15 cellular contexts compared by ENCODE assay signal in genomic region chr9:96140401-96141180, GRCh38.
DNase-seq lines count a peak whose midpoint lies in the region; ATAC-seq and TF ChIP-seq lines count a peak whose summit lies in the region.
"Had no signal": no experiment of that assay in that cellular context is flagged by ENCODE, and none has a peak within 500 bp of the region (broad histone marks: within the 10 kb centered on the region; RNA-seq: fewer than 3 reads in every experiment).

No MANE protein-coding gene starts in this region.

- H3K36me3 Mint-ChIP-seq in glutamatergic neuron (ENCODE audit: unreplicated experiment): no peaks in the 10 kb centered on the region
- H3K36me3 Mint-ChIP-seq in CD4-positive, alpha-beta T cell (ENCODE audit: low read depth): no peaks in the 10 kb centered on the region
- H3K36me3 Mint-ChIP-seq: CD4-positive, alpha-beta memory T cell had no signal

- H3K9me3 ChIP-seq in GM23248 (ENCODE audit: low read depth) (no peaks in the 10 kb centered on the region), SJSA1 (replicated peaks) (no peaks in the 10 kb centered on the region), smooth muscle cell (replicated peaks; ENCODE audit: low read depth) (no peaks in the 10 kb centered on the region)
- no peaks in the 10 kb centered on the region for H3K9me3 ChIP-seq in CD4-positive, alpha-beta T cell (ENCODE audit: control insufficient read depth, low read length)
- H3K9me3 ChIP-seq: thoracic aorta had no signal

- H3K36me3 ChIP-seq in GM23248 (ENCODE audit: low read depth) (no peaks in the 10 kb centered on the region), SJSA1 (no peaks in the 10 kb centered on the region), smooth muscle cell (ENCODE audit: low read depth) (no peaks in the 10 kb centered on the region)
- H3K36me3 ChIP-seq: left ventricle myocardium inferior, thoracic aorta had no signal

- CTCF ChIA-PET in CD4-positive, alpha-beta T cell (lab: Charles Lee): no interaction called here

- TF ChIP-seq CTCF in glutamatergic neuron (IDR thresholded peaks at IDR 0.05; ENCODE audit: partially characterized antibody, unreplicated experiment): no peak
- no peak for TF ChIP-seq CTCF in smooth muscle cell (IDR thresholded peaks at IDR 0.05; ENCODE audit: borderline replicate concordance, insufficient read depth, poor library complexity, severe bottlenecking)
- no peak for TF ChIP-seq CTCF in CD4-positive, alpha-beta T cell (IDR thresholded peaks at IDR 0.05)

- WGBS in GM23248 (ENCODE audit: low coverage in 1 of 2, low lambda C conversion rate in 2 of 2, missing lambda C conversion rate in 2 of 2), 2 experiments: 23 to 24% methylated on average over 30 of the region's 30 CpGs
- 62% methylated on average over 30 of the region's 30 CpGs for WGBS in smooth muscle cell (ENCODE audit: low lambda C conversion rate)

- H3K9ac ChIP-seq in GM23248 (no peak overlapping the region), smooth muscle cell (ENCODE audit: low read depth) (no peak overlapping the region)
- H3K9ac ChIP-seq: parathyroid adenoma had no signal

- peaks cover 9% of the 10 kb centered on the region; the same call in 1 of the 2 replicates for H3K27me3 ChIP-seq in GM23248 (replicated peaks; ENCODE audit: insufficient read depth)
- H3K27me3 ChIP-seq in SJSA1 (replicated peaks): no peaks in the 10 kb centered on the region
- no peaks in the 10 kb centered on the region for H3K27me3 ChIP-seq in smooth muscle cell (ENCODE audit: low read depth)
- no peaks in the 10 kb centered on the region for H3K27me3 ChIP-seq in CD4-positive, alpha-beta T cell (ENCODE audit: control insufficient read depth, insufficient read depth, low read length)

- peak; percentile 19 for DNase-seq in GM23248
- peak; percentile 72 to 77 for DNase-seq in SJSA1 (ENCODE audit: low read depth in 1 of 2, low spot score in 2 of 2)
- DNase-seq in glutamatergic neuron: peak; percentile 34
- no peak for DNase-seq in smooth muscle cell (lab: John Stamatoyannopoulos, UW; ENCODE audit: unreplicated experiment)
- no peak for DNase-seq in activated CD4-positive, CD25-positive, alpha-beta regulatory T cell treated with anti-CD3 and anti-CD28 coated beads, Interleukin-2, amount 50 U/mL, for 72 hours
- no peak for DNase-seq in NOMO-1 (lab: John Stamatoyannopoulos, UW; ENCODE audit: unreplicated experiment in 2 of 2)
- no peak for DNase-seq in CD4-positive, alpha-beta T cell
- DNase-seq: CD4-positive, alpha-beta memory T cell; foreskin keratinocyte; left ventricle myocardium inferior; NCI-H2107 had no signal

- POLR2A ChIA-PET in CD4-positive, alpha-beta T cell (lab: Charles Lee): no interaction called here

- H3K4me3 ChIP-seq in GM23248: no peak overlapping the region
- no peak overlapping the region for H3K4me3 ChIP-seq in SJSA1
- no peak overlapping the region for H3K4me3 ChIP-seq in smooth muscle cell
- H3K4me3 ChIP-seq: left ventricle myocardium inferior had no signal

- intact Hi-C loops in CD4-positive, alpha-beta T cell (cut with DNase I, micrococcal nuclease): no loop called here

- H3K9me2 ChIP-seq in GM23248 (ENCODE audit: insufficient read depth): no peaks in the 10 kb centered on the region

- H4K20me1 ChIP-seq in GM23248 (ENCODE audit: insufficient read depth) (no peaks in the 10 kb centered on the region), smooth muscle cell (ENCODE audit: low read depth) (no peaks in the 10 kb centered on the region)

- H3K4me1 ChIP-seq in GM23248 (ENCODE audit: insufficient read depth): peaks cover 32% of the 10 kb centered on the region
- H3K4me1 ChIP-seq in SJSA1 (replicated peaks): peaks cover 63% of the 10 kb centered on the region
- peaks cover 11% of the 10 kb centered on the region for H3K4me1 ChIP-seq in smooth muscle cell (ENCODE audit: low read depth)
- H3K4me1 ChIP-seq: foreskin keratinocyte, left ventricle myocardium inferior had no signal

- H3K27ac Mint-ChIP-seq in glutamatergic neuron (ENCODE audit: unreplicated experiment): peak overlapping the region; percentile 93
- H3K27ac Mint-ChIP-seq in CD4-positive, alpha-beta T cell: no peak overlapping the region
- H3K27ac Mint-ChIP-seq: CD4-positive, alpha-beta memory T cell had no signal

- peaks cover 4% of the 10 kb centered on the region for H3K27me3 Mint-ChIP-seq in glutamatergic neuron (ENCODE audit: unreplicated experiment)
- peaks cover 15% of the 10 kb centered on the region for H3K27me3 Mint-ChIP-seq in CD4-positive, alpha-beta T cell

- H3K4me2 ChIP-seq in GM23248 (ENCODE audit: unreplicated experiment) (peak overlapping the region; percentile 38), smooth muscle cell (peak overlapping the region; percentile 63)

- peaks cover 34% of the 10 kb centered on the region for H3K4me1 Mint-ChIP-seq in glutamatergic neuron (ENCODE audit: low read depth, unreplicated experiment)
- H3K4me1 Mint-ChIP-seq in CD4-positive, alpha-beta T cell (ENCODE audit: low read depth): peaks cover 4% of the 10 kb centered on the region

- peaks cover 2% of the 10 kb centered on the region for H3K9me3 Mint-ChIP-seq in glutamatergic neuron (ENCODE audit: unreplicated experiment)
- H3K9me3 Mint-ChIP-seq in CD4-positive, alpha-beta T cell: no peaks in the 10 kb centered on the region

- H2AFZ ChIP-seq in GM23248 (peak overlapping the region; percentile 14; the same call in 1 of the 2 replicates), smooth muscle cell (ENCODE audit: low read depth) (peak overlapping the region; percentile 54)
- H2AFZ ChIP-seq: parathyroid adenoma had no signal

- no peak overlapping the region for H3K27ac ChIP-seq in GM23248
- peak overlapping the region; percentile 89 for H3K27ac ChIP-seq in SJSA1
- H3K27ac ChIP-seq in smooth muscle cell (ENCODE audit: low read depth): peak overlapping the region; percentile 42
- H3K27ac ChIP-seq in CD4-positive, alpha-beta T cell (ENCODE audit: low read depth, low read length): no peak overlapping the region
- H3K27ac ChIP-seq: foreskin keratinocyte, left ventricle myocardium inferior, parathyroid adenoma had no signal

- peaks cover 5% of the 10 kb centered on the region for H3F3A ChIP-seq in GM23248 (ENCODE audit: insufficient read depth)
- H3F3A ChIP-seq in smooth muscle cell (ENCODE audit: low read depth): no peaks in the 10 kb centered on the region

- in situ Hi-C loops in GM23248 (cut with MboI): no loop called here

- ATAC-seq in HG03095 (IDR thresholded peaks at IDR 0.05; ENCODE audit: unreplicated experiment): no peak
- no peak for ATAC-seq in CD4-positive, alpha-beta T cell (ENCODE audit: poor library complexity)
- ATAC-seq: activated CD4-positive, CD25-positive, alpha-beta regulatory T cell treated with anti-CD3 and anti-CD28 coated beads, Interleukin-2, amount 50 U/mL, for 24 hours; foreskin keratinocyte had no signal

- H3K4me3 Mint-ChIP-seq in glutamatergic neuron (ENCODE audit: unreplicated experiment): peak overlapping the region; percentile 42
- H3K4me3 Mint-ChIP-seq in CD4-positive, alpha-beta T cell: no peak overlapping the region
- H3K4me3 Mint-ChIP-seq: CD4-positive, alpha-beta memory T cell had no signal

- H3K79me2 ChIP-seq in GM23248 (ENCODE audit: insufficient read depth) (no peaks in the 10 kb centered on the region), smooth muscle cell (ENCODE audit: low read depth) (no peaks in the 10 kb centered on the region)
- H3K79me2 ChIP-seq: parathyroid adenoma had no signal

Comparison
In these comparisons a context has a peak if more than half of its experiments do, and no peak if none do; other contexts are left out.
1. DNase-seq: peak in GM23248 (single experiment), SJSA1 (2 of 2) and glutamatergic neuron (single experiment); none in smooth muscle cell (single experiment), activated CD4-positive, CD25-positive, alpha-beta regulatory T cell treated with anti-CD3 and anti-CD28 coated beads, Interleukin-2, amount 50 U/mL, for 72 hours (single experiment), NOMO-1 (0 of 2) and CD4-positive, alpha-beta T cell (0 of 10).
2. H3K27ac ChIP-seq: peak in SJSA1 (single experiment) and smooth muscle cell (single experiment); none in GM23248 (single experiment) and CD4-positive, alpha-beta T cell (single experiment).